15 cellular contexts compared by ENCODE assay signal in genomic region chr18:77023115-77023782, GRCh38.
DNase-seq lines count a peak whose midpoint lies in the region; ATAC-seq and TF ChIP-seq lines count a peak whose summit lies in the region.
"Had no signal": no experiment of that assay in that cellular context is flagged by ENCODE, and none has a peak within 500 bp of the region (broad histone marks: within the 10 kb centered on the region; RNA-seq: fewer than 3 reads in every experiment).

No MANE protein-coding gene starts in this region.

- H3K4me3 Mint-ChIP-seq in CD8-positive, alpha-beta memory T cell, result no peak overlapping the region
- H3K4me3 Mint-ChIP-seq in naive thymus-derived CD8-positive, alpha-beta T cell, result no peak overlapping the region
- H3K4me3 Mint-ChIP-seq: activated B cell treated with CpG ODN at 0.5 μM for 24 hours, IgD-negative memory B cell had no signal

- H3K27ac ChIP-seq in CD8-positive, alpha-beta memory T cell (ENCODE audit: low read depth, low read length), result no peak overlapping the region
- H3K27ac ChIP-seq in Karpas-422 (ENCODE audit: low read length), result peak overlapping the region; percentile 65

- H3K4me1 Mint-ChIP-seq in CD8-positive, alpha-beta memory T cell, result peaks cover 53 to 75% (median 54%) of the 10 kb centered on the region in 3 donors
- H3K4me1 Mint-ChIP-seq in naive thymus-derived CD8-positive, alpha-beta T cell, result peaks cover 24 to 53% (median 33%) of the 10 kb centered on the region in 4 donors

- CTCF ChIA-PET in CD8-positive, alpha-beta memory T cell (lab: Charles Lee), result interaction anchor here (1.1 kb wide), 1 partner anchor 9 kb away, joined by 3 read pairs; no protein-coding TSS in a partner anchor

- H4K20me1 ChIP-seq in Karpas-422 (ENCODE audit: insufficient read depth, low read depth, low read length), result no peaks in the 10 kb centered on the region

- H3K9ac ChIP-seq in Karpas-422 (ENCODE audit: low read length), result no peak overlapping the region

- peaks cover 0 to 1% (median 0%) of the 10 kb centered on the region in 5 donors for H3K9me3 Mint-ChIP-seq in CD8-positive, alpha-beta memory T cell
- peaks cover 0 to 8% (median 0%) of the 10 kb centered on the region in 9 donors for H3K9me3 Mint-ChIP-seq in naive thymus-derived CD8-positive, alpha-beta T cell
- H3K9me3 Mint-ChIP-seq: activated B cell treated with CpG ODN at 0.5 μM for 24 hours, IgD-negative memory B cell had no signal

- peaks cover 6 to 86% (median 27%) of the 10 kb centered on the region in 3 donors for H3K36me3 Mint-ChIP-seq in CD8-positive, alpha-beta memory T cell
- peaks cover 0 to 63% (median 4%) of the 10 kb centered on the region in 3 donors for H3K36me3 Mint-ChIP-seq in naive thymus-derived CD8-positive, alpha-beta T cell

- peaks cover 0 to 4% of the 10 kb centered on the region in 2 donors for H3K27me3 Mint-ChIP-seq in CD8-positive, alpha-beta memory T cell
- H3K27me3 Mint-ChIP-seq in naive thymus-derived CD8-positive, alpha-beta T cell, result no peaks in the 10 kb centered on the region
- H3K27me3 Mint-ChIP-seq: activated B cell treated with CpG ODN at 0.5 μM for 24 hours, IgD-negative memory B cell had no signal

- in situ Hi-C loops in astrocyte of the spinal cord (cut with HindIII; ENCODE audit: low sequenced_read_pairs), result no loop called here

- POLR2A ChIA-PET in CD8-positive, alpha-beta memory T cell (lab: Charles Lee), result no interaction called here
- POLR2A ChIA-PET in naive thymus-derived CD8-positive, alpha-beta T cell (lab: Charles Lee), result no interaction called here

- peaks cover 18% of the 10 kb centered on the region for H3K79me2 ChIP-seq in Karpas-422 (ENCODE audit: low read length)

- H3K4me2 ChIP-seq in Karpas-422 (ENCODE audit: low read depth, low read length, poor library complexity, severe bottlenecking), result peak overlapping the region; percentile 31

- no peaks in the 10 kb centered on the region for H3K4me1 ChIP-seq in CD8-positive, alpha-beta memory T cell (ENCODE audit: insufficient read depth, low read length)
- peaks cover 46% of the 10 kb centered on the region for H3K4me1 ChIP-seq in Karpas-422 (ENCODE audit: low read length)

- ATAC-seq in naive thymus-derived CD8-positive, alpha-beta T cell, result no peak
- ATAC-seq: SK-N-SH treated with all-trans-retinoic acid at 6 μM for 48 hours had no signal

- H3K4me3 ChIP-seq in CD8-positive, alpha-beta memory T cell (ENCODE audit: low read length), result no peak overlapping the region
- H3K4me3 ChIP-seq in Karpas-422 (ENCODE audit: low read length) (no peak overlapping the region), astrocyte of the spinal cord (ENCODE audit: low read depth, low read length) (no peak overlapping the region)

- H3K36me3 ChIP-seq in CD8-positive, alpha-beta memory T cell (ENCODE audit: insufficient read depth, low read length), result peaks cover 4% of the 10 kb centered on the region
- no peaks in the 10 kb centered on the region for H3K36me3 ChIP-seq in Karpas-422 (ENCODE audit: insufficient read depth, low read length)

- no peak for TF ChIP-seq CTCF in astrocyte of the spinal cord (IDR thresholded peaks at IDR 0.05; ENCODE audit: low read depth, low read length)

- DNase-seq in CD8-positive, alpha-beta memory T cell, result no peak
- DNase-seq in Karpas-422 (peak; percentile 60), astrocyte of the spinal cord (ENCODE audit: low read depth, low spot score) (peak; percentile 24), RKO (ENCODE audit: low spot score) (no peak), DMS79 (lab: John Stamatoyannopoulos, UW) (no peak)
- DNase-seq in naive thymus-derived CD8-positive, alpha-beta T cell, result no peak
- no peak for DNase-seq in activated effector memory CD4-positive, alpha-beta T cell treated with anti-CD3 and anti-CD28 coated beads, Interleukin-2, amount 50 U/mL, for 16 hours
- DNase-seq in effector CD8-positive, alpha-beta T cell (lab: John Stamatoyannopoulos, UW), result no peak
- DNase-seq: activated B cell treated with CpG ODN at 0.5 μM for 24 hours; activated CD8-positive, alpha-beta memory T cell treated with anti-CD3 and anti-CD28 coated beads, Interleukin-2, amount 50 U/mL, for 48 hours; EL; NCI-H2081; stimulated activated naive CD4-positive, alpha-beta T cell treated with Interleukin-2 at 50 U/mL for 16 hours had no signal

- H3K9me3 ChIP-seq in CD8-positive, alpha-beta memory T cell (ENCODE audit: low read length), result no peaks in the 10 kb centered on the region
- H3K9me3 ChIP-seq in Karpas-422 (ENCODE audit: low read length), result no peaks in the 10 kb centered on the region

- H3K27ac Mint-ChIP-seq in CD8-positive, alpha-beta memory T cell, result peak overlapping the region in 5 of 8 donors; percentile 36 to 78 (median 63)
- H3K27ac Mint-ChIP-seq in naive thymus-derived CD8-positive, alpha-beta T cell, result peak overlapping the region in 9 of 10 donors; percentile 14 to 92 (median 62)
- H3K27ac Mint-ChIP-seq: activated B cell treated with CpG ODN at 0.5 μM for 24 hours, IgD-negative memory B cell had no signal

- no peaks in the 10 kb centered on the region for H3K27me3 ChIP-seq in CD8-positive, alpha-beta memory T cell (ENCODE audit: insufficient read depth, low read length, poor library complexity, severe bottlenecking)
- H3K27me3 ChIP-seq in Karpas-422 (ENCODE audit: low read length), result no peaks in the 10 kb centered on the region

- H2AFZ ChIP-seq in Karpas-422 (ENCODE audit: low read length), result no peak overlapping the region

- H3K9me2 ChIP-seq in Karpas-422 (replicated peaks; ENCODE audit: insufficient read depth, low read length), result peaks cover 7% of the 10 kb centered on the region; the same call in 1 of the 2 replicates

Comparison
In these comparisons a context has a peak if more than half of its experiments do, and no peak if none do; other contexts are left out.
1. DNase-seq: peak in Karpas-422 (single experiment) and astrocyte of the spinal cord (single experiment); none in CD8-positive, alpha-beta memory T cell (0 of 5), naive thymus-derived CD8-positive, alpha-beta T cell (0 of 10), RKO (single experiment), activated effector memory CD4-positive, alpha-beta T cell treated with anti-CD3 and anti-CD28 coated beads, Interleukin-2, amount 50 U/mL, for 16 hours (single experiment), DMS79 (single experiment) and effector CD8-positive, alpha-beta T cell (single experiment).